ENCODE assay signal across 1 cellular context in the genomic region with DNA sequence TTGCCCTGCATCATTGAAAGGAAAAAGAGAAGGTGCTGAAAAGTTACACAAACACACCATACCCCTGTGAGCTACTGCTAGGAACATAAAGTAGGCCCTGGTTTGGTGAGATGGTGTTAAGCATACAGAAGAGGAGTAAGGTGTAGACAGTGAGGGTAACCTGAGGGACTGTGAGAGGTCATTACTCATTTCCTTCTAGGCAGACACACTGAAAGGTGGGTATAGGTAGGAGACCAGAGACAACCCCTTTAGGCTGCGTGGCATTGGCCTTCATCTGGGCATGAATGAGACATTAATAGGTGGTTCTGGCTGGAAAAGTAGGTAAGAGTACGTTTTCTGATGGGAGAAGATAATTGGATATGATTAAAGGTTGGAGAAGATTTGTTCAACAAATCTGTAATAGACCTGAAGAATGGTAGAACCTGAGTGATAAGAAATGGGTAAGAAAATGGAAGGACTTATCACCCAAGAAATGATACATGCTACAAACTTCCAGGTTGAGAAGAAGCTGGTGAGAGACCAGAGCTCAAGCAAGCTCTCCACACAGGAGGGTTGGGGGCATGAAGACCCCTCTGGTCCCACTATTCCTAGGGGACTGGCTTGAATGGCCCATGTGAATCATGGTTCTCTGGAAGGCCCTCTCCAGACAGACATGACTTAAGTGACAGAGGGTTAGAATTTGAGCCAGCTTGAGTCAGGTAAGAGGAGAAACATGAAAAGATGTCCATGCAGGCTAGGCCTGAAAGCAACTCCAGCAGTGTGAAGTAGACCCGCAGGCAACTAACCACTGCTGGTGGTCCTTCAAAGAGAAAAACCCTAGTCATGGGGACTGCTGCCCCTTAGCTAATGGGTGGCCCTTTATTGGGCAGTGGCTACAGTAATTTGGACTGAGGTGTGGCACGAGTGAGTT.
TF ChIP-seq lines count a peak whose summit lies in the region.

No MANE protein-coding gene starts in this region.

TF ChIP-seq in WTC11, 78 proteins besides CTCF, POLR2A, EP300 and RAD21 (continued from another document):
- TF ChIP-seq, protein P1, sequence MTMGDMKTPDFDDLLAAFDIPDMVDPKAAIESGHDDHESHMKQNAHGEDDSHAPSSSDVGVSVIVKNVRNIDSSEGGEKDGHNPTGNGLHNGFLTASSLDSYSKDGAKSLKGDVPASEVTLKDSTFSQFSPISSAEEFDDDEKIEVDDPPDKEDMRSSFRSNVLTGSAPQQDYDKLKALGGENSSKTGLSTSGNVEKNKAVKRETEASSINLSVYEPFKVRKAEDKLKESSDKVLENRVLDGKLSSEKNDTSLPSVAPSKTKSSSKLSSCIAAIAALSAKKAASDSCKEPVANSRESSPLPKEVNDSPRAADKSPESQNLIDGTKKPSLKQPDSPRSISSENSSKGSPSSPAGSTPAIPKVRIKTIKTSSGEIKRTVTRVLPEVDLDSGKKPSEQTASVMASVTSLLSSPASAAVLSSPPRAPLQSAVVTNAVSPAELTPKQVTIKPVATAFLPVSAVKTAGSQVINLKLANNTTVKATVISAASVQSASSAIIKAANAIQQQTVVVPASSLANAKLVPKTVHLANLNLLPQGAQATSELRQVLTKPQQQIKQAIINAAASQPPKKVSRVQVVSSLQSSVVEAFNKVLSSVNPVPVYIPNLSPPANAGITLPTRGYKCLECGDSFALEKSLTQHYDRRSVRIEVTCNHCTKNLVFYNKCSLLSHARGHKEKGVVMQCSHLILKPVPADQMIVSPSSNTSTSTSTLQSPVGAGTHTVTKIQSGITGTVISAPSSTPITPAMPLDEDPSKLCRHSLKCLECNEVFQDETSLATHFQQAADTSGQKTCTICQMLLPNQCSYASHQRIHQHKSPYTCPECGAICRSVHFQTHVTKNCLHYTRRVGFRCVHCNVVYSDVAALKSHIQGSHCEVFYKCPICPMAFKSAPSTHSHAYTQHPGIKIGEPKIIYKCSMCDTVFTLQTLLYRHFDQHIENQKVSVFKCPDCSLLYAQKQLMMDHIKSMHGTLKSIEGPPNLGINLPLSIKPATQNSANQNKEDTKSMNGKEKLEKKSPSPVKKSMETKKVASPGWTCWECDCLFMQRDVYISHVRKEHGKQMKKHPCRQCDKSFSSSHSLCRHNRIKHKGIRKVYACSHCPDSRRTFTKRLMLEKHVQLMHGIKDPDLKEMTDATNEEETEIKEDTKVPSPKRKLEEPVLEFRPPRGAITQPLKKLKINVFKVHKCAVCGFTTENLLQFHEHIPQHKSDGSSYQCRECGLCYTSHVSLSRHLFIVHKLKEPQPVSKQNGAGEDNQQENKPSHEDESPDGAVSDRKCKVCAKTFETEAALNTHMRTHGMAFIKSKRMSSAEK (CRISPR knock-in tag; IDR thresholded peaks at IDR 0.05; ENCODE audit: borderline replicate concordance) = peak; percentile 46; the same call in 1 of the 2 replicates
- TF ChIP-seq ZNF671 (CRISPR knock-in tag; IDR thresholded peaks at IDR 0.05) = 0 out of 2 replicates have a peak, but pooled peaks have one; percentile 34
- TF ChIP-seq, protein P2, sequence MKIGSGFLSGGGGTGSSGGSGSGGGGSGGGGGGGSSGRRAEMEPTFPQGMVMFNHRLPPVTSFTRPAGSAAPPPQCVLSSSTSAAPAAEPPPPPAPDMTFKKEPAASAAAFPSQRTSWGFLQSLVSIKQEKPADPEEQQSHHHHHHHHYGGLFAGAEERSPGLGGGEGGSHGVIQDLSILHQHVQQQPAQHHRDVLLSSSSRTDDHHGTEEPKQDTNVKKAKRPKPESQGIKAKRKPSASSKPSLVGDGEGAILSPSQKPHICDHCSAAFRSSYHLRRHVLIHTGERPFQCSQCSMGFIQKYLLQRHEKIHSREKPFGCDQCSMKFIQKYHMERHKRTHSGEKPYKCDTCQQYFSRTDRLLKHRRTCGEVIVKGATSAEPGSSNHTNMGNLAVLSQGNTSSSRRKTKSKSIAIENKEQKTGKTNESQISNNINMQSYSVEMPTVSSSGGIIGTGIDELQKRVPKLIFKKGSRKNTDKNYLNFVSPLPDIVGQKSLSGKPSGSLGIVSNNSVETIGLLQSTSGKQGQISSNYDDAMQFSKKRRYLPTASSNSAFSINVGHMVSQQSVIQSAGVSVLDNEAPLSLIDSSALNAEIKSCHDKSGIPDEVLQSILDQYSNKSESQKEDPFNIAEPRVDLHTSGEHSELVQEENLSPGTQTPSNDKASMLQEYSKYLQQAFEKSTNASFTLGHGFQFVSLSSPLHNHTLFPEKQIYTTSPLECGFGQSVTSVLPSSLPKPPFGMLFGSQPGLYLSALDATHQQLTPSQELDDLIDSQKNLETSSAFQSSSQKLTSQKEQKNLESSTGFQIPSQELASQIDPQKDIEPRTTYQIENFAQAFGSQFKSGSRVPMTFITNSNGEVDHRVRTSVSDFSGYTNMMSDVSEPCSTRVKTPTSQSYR (CRISPR knock-in tag; IDR thresholded peaks at IDR 0.05) = no peak
- TF ChIP-seq EMX1 (CRISPR knock-in tag; IDR thresholded peaks at IDR 0.05) = 0 out of 2 replicates have a peak, but pooled peaks have one; percentile 26
- TF ChIP-seq, protein P3, sequence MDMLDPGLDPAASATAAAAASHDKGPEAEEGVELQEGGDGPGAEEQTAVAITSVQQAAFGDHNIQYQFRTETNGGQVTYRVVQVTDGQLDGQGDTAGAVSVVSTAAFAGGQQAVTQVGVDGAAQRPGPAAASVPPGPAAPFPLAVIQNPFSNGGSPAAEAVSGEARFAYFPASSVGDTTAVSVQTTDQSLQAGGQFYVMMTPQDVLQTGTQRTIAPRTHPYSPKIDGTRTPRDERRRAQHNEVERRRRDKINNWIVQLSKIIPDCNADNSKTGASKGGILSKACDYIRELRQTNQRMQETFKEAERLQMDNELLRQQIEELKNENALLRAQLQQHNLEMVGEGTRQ (CRISPR knock-in tag; IDR thresholded peaks at IDR 0.05) = no peak
TF ChIP-seq in WTC11: peak in this region for 5.
